ENCODE assay signal across 19 cellular contexts in genomic region chr1:155198547-155198906, GRCh38. TPM values are rescaled to one million over a fixed set of nuclear protein-coding genes. Genes with fewer than 3 reads are reported as not detected.
"Had no signal": no experiment of that assay in that cellular context is flagged by ENCODE, and none has a peak within 500 bp of the region (broad histone marks: within the 10 kb centered on the region; RNA-seq: fewer than 3 reads in every experiment).

No MANE protein-coding gene starts in this region.

- H3K27ac ChIP-seq: left lung, tibial artery had no signal

- H3K9me3 ChIP-seq: gastrocnemius medialis, left lung, tibial artery had no signal

- FAIRE-seq: astrocyte, keratinocyte, urothelium cell line had no signal

- ATAC-seq: activated CD4-positive, CD25-positive, alpha-beta regulatory T cell treated with anti-CD3 and anti-CD28 coated beads, Interleukin-2, amount 50 U/mL, for 24 hours; gastrocnemius medialis; left lung had no signal

- DNase-seq: activated CD4-positive, alpha-beta T cell treated with anti-CD3 and anti-CD28 coated beads, Interleukin-2, amount 50 U/mL, for 1 hour; activated CD8-positive, alpha-beta memory T cell treated with anti-CD3 and anti-CD28 coated beads, Interleukin-2, amount 50 U/mL, for 4 hours; activated effector memory CD4-positive, alpha-beta T cell treated with anti-CD3 and anti-CD28 coated beads, Interleukin-2, amount 50 U/mL, for 16 hours; activated naive CD4-positive, alpha-beta T cell treated with anti-CD3 and anti-CD28 coated beads, Interleukin-2, amount 50 U/mL, for 16 hours; activated T-cell treated with anti-CD3 and anti-CD28 coated beads, Interleukin-2, amount 50 U/mL, for 48 hours; erythroblast; gastrocnemius medialis; nephron progenitor cell; stimulated activated CD4-positive, alpha-beta T cell treated with anti-CD3 and anti-CD28 coated beads, Interleukin-12 subunit alpha, Interleukin-12 subunit beta, amount 100 ng/mL, for 4 hours; stimulated activated CD4-positive, alpha-beta T cell treated with anti-CD3 and anti-CD28 coated beads, Interleukin-1b, Interleukin-23, amount 100 ng/mL, for 48 hours; stimulated activated CD8-positive, alpha-beta memory T cell treated with anti-CD3 and anti-CD28 coated beads, Interleukin-4, amount 100 ng/mL, for 48 hours; stimulated activated naive CD4-positive, alpha-beta T cell; tibial artery had no signal

- H3K36me3 ChIP-seq: gastrocnemius medialis had no signal

- H3K4me3 ChIP-seq: coronary artery, gastrocnemius medialis, left lung, tibial artery had no signal

- H3K27me3 ChIP-seq: gastrocnemius medialis, tibial artery had no signal

RNA-seq across cellular contexts. Expression of gene TRIM46, which starts 24.9 kb away (rescaled TPM):
- total RNA-seq: gastrocnemius medialis had no signal
